32 cellular contexts compared by ENCODE assay signal in the genomic region with DNA sequence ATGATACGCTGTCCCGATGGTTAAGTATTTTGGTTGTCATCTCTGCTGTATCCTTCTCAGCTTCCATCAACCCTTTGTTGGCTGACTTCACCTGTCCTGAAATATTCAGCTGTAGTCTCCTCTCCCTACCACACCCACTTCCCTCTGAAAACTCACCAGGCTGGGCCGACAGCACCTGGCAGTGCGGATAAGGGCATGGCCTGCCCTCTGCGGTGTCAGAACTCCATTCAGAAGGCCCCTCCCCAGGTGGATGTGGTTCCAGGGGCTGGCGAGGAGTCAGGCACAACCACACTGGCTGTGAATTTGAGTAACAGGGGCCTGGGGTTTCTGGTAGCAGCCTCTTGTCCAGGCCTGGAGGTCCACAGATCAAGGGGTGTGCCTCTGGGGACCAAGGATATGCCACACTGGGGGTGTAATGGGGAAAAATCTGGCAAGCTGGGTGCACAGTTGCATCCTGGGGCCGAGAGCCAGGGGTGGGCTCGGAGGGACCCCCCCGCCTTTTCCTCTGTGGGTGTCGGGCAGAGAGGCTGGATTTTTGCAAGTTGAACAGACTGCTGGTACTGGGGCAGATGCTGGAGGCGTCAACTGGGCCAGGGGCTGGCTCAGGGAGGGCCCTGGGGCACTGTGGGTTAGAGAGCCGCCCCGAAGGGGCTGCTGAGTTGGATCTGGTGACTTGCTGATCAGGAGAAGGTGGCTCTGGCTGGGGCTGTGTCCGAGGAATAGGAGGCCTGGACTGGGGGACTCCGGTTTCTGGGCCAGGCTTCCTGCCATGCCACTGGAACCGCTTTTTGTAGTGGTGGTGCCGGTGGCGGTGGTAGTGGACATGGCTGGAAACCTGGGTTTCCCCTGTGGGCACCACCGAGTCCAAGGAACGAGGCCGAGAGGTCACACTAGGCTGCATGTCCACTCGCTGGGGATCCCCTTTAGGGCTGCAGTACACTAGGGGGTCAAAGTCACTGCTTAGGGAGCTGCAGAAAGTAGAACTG. TPM values are rescaled to one million over a fixed set of nuclear protein-coding genes. Genes with fewer than 3 reads are reported as not detected.
"Had no signal": no experiment of that assay in that cellular context is flagged by ENCODE, and none has a peak within 500 bp of the region (broad histone marks: within the 10 kb centered on the region; RNA-seq: fewer than 3 reads in every experiment).

No MANE protein-coding gene starts in this region.

- FAIRE-seq: RCC 7860, TTC549 had no signal

- H3K9me3 Mint-ChIP-seq: activated CD4-positive, alpha-beta T cell treated with anti-CD3 and anti-CD28 coated beads, Interleukin-2, amount 10 ng/mL, durations not matched to agents 24 days and 14 days; activated CD8-positive, alpha-beta T cell treated with anti-CD3 and anti-CD28 coated beads for 36 hours; activated naive CD4-positive, alpha-beta T cell treated with anti-CD3 and anti-CD28 coated beads, Interleukin-2, amount 10 ng/mL, durations not matched to agents 7 days and 5 days; activated naive CD8-positive, alpha-beta T cell treated with anti-CD3 and anti-CD28 coated beads for 36 hours; T-cell had no signal

- DNase-seq: activated CD4-positive, alpha-beta T cell treated with anti-CD3 and anti-CD28 coated beads, Interleukin-2, amount 10 ng/mL, durations not matched to agents 24 days and 14 days; activated CD4-positive, alpha-beta T cell treated with anti-CD3 and anti-CD28 coated beads, Interleukin-2, amount 50 U/mL, for 4 hours; activated CD8-positive, alpha-beta T cell treated with anti-CD3 and anti-CD28 coated beads for 36 hours; activated gamma-delta T cell treated with Interleukin-2 at 50 U/mL for 16 hours; activated naive CD4-positive, alpha-beta T cell treated with anti-CD3 and anti-CD28 coated beads, Interleukin-2, amount 10 ng/mL, durations not matched to agents 7 days and 5 days; activated naive CD8-positive, alpha-beta T cell treated with anti-CD3 and anti-CD28 coated beads for 36 hours; activated T-cell treated with anti-CD3 and anti-CD28 coated beads, Interleukin-2, amount 50 U/mL, for 1 hour; amniotic stem cell; aorta; brain microvascular endothelial cell; central memory CD4-positive, alpha-beta T cell; Kasumi-1; KG1; MG63; NCI-H1048; NCI-H1105 treated with DMSO at 0.1 percent for 48 hours; NCI-H1436; NCI-H1694; NCI-H1930; NCI-H2081 treated with DMSO at 0.1 percent for 48 hours; NCI-H345; NCI-H524 treated with DMSO at 0.1 percent for 48 hours; PC-3; SIG-M5; T-cell had no signal

- H3K4me3 ChIP-seq: MG63 had no signal

- H3K4me3 Mint-ChIP-seq: activated CD4-positive, alpha-beta T cell treated with anti-CD3 and anti-CD28 coated beads, Interleukin-2, amount 10 ng/mL, durations not matched to agents 24 days and 14 days; activated CD8-positive, alpha-beta T cell treated with anti-CD3 and anti-CD28 coated beads for 36 hours; activated naive CD4-positive, alpha-beta T cell treated with anti-CD3 and anti-CD28 coated beads, Interleukin-2, amount 10 ng/mL, durations not matched to agents 7 days and 5 days; activated naive CD8-positive, alpha-beta T cell treated with anti-CD3 and anti-CD28 coated beads for 36 hours; T-cell had no signal

- H3K27me3 ChIP-seq: brain microvascular endothelial cell, MG63 had no signal

- H3K36me3 ChIP-seq: brain microvascular endothelial cell, MG63 had no signal

- H3K9me3 ChIP-seq: MG63 had no signal

- H3K27ac ChIP-seq: brain microvascular endothelial cell, RWPE1 had no signal

- ATAC-seq: activated CD8-positive, alpha-beta T cell treated with anti-CD3 and anti-CD28 coated beads for 36 hours; PC-3; Right ventricle myocardium inferior; SK-N-SH treated with all-trans-retinoic acid at 6 μM for 48 hours; T-cell had no signal

- H3K27ac Mint-ChIP-seq: activated CD4-positive, alpha-beta T cell treated with anti-CD3 and anti-CD28 coated beads, Interleukin-2, amount 10 ng/mL, durations not matched to agents 24 days and 14 days; activated CD8-positive, alpha-beta T cell treated with anti-CD3 and anti-CD28 coated beads for 36 hours; activated naive CD4-positive, alpha-beta T cell treated with anti-CD3 and anti-CD28 coated beads, Interleukin-2, amount 10 ng/mL, durations not matched to agents 7 days and 5 days; activated naive CD8-positive, alpha-beta T cell treated with anti-CD3 and anti-CD28 coated beads for 36 hours; T-cell had no signal

- H3K27me3 Mint-ChIP-seq: activated CD4-positive, alpha-beta T cell treated with anti-CD3 and anti-CD28 coated beads, Interleukin-2, amount 10 ng/mL, durations not matched to agents 24 days and 14 days; activated CD8-positive, alpha-beta T cell treated with anti-CD3 and anti-CD28 coated beads for 36 hours; activated naive CD4-positive, alpha-beta T cell treated with anti-CD3 and anti-CD28 coated beads, Interleukin-2, amount 10 ng/mL, durations not matched to agents 7 days and 5 days; activated naive CD8-positive, alpha-beta T cell treated with anti-CD3 and anti-CD28 coated beads for 36 hours; T-cell had no signal

RNA-seq across cellular contexts. Expression of a gene that starts 29.0 kb away (rescaled TPM):
- total RNA-seq: NCI-H460, SK-MEL-5 had no signal

RNA-seq across cellular contexts. Expression of a gene that starts 59.7 kb away (rescaled TPM):
- total RNA-seq: NCI-H460 had no signal
